In the genomic region with DNA sequence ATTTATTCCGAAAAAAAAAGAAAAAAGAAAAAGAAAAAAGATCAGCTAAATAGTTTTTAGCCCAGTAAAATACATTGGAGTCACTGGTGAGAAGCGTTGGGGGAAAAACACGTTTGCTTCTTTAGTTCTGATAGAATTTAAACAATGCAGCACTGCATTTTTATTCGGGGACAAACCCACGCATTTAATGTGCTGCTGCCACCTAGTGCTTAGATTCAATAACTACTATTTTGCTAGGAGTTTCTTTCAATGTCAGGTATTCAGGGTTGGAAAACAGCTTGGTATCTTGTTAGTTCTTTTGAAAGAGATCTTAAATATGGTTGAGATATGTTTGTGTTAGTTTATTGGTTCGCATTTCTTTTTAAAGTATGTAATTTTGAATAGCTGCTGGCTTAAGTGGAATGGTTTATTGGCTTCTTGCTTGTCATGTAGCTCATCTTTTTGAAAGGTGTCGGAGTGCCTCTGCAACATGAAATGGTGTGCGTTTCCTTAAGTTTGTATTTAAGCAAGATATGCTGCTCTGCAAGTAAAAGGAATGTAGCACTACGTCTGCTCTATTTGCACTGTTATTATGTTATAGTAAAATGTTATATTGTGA, we compare ENCODE assay signal across 8 cellular contexts. TPM values are rescaled to one million over a fixed set of nuclear protein-coding genes. Genes with fewer than 3 reads are reported as not detected.
A peak's percentile ranks its signal among the peaks of the same experiment; 100 is the strongest.
DNase-seq lines count a peak whose midpoint lies in the region; ATAC-seq, FAIRE-seq and TF ChIP-seq lines count a peak whose summit lies in the region.

No MANE protein-coding gene starts in this region.

- H3K4me1 ChIP-seq in BE2C (no peaks in the 10 kb centered on the region), NT2/D1 (ENCODE audit: insufficient read depth, insufficient read length) (no peaks in the 10 kb centered on the region), body of pancreas (peaks cover 2% of the 10 kb centered on the region), stomach (no peaks in the 10 kb centered on the region)

- DNase-seq in BE2C: peak; percentile 17
- no peak for DNase-seq in GM12892 (ENCODE audit: insufficient read length)
- DNase-seq in HTR-8/SVneo (ENCODE audit: insufficient read length, low spot score): peak; percentile 39
- peak; percentile 6 for DNase-seq in NT2/D1 (ENCODE audit: low read depth, low spot score)
- DNase-seq in body of pancreas: peak; percentile 19 to 26 (median 20)
- peak; percentile 19 for DNase-seq in kidney glomerular epithelial cell (lab: John Stamatoyannopoulos, UW)
- DNase-seq in stomach: no peak
- no peak for DNase-seq in lower leg skin (ENCODE audit: low spot score in 2 of 2)

- FAIRE-seq in GM12892 (lab: Jason Lieb, UNC): peak; percentile 68
- peak; percentile 31 for FAIRE-seq in HTR-8/SVneo (lab: Jason Lieb, UNC)

- WGBS in body of pancreas, 2 donors: 23% methylated on average over 9 of the region's 9 CpGs
- WGBS in stomach, 5 donors: 22 to 26% (median 25%) methylated on average over 9 of the region's 9 CpGs
- WGBS in lower leg skin, 2 donors: 30% methylated on average over 9 of the region's 9 CpGs

- no peak overlapping the region for H3K9ac ChIP-seq in NT2/D1 (ENCODE audit: insufficient read length, low read depth)

- intact Hi-C loops in body of pancreas (cut with DNase I): no loop called here
- intact Hi-C loops in stomach (cut with DNase I; ENCODE audit: low total_unique reads): loop anchor here (10.0 kb wide), 1 partner anchor 453 kb away; the partner anchor contains the start of gene SLC17A6
- intact Hi-C loops in lower leg skin (cut with DNase I; ENCODE audit: low total_unique reads): no loop called here

- H3K27ac ChIP-seq in body of pancreas (no peak overlapping the region), stomach (no peak overlapping the region)

- no peaks in the 10 kb centered on the region for H3K27me3 ChIP-seq in BE2C
- no peaks in the 10 kb centered on the region for H3K27me3 ChIP-seq in NT2/D1 (ENCODE audit: insufficient read depth, insufficient read length)
- no peaks in the 10 kb centered on the region for H3K27me3 ChIP-seq in body of pancreas
- H3K27me3 ChIP-seq in stomach: no peaks in the 10 kb centered on the region

- H3K36me3 ChIP-seq in BE2C: no peaks in the 10 kb centered on the region
- no peaks in the 10 kb centered on the region for H3K36me3 ChIP-seq in NT2/D1 (ENCODE audit: insufficient read depth, insufficient read length, low read length)
- H3K36me3 ChIP-seq in body of pancreas (replicated peaks in 1 of 2; ENCODE audit: insufficient read depth in 1 of 2, low read depth in 2 of 2): no peaks in the 10 kb centered on the region
- H3K36me3 ChIP-seq in stomach: no peaks in the 10 kb centered on the region

- TF ChIP-seq CTCF in BE2C (IDR thresholded peaks at IDR 0.05; ENCODE audit: low read depth, low read length): peak; percentile 56
- peak; percentile 42 to 79 (median 71) for TF ChIP-seq CTCF in body of pancreas (IDR thresholded peaks at IDR 0.05)
- TF ChIP-seq CTCF in stomach (IDR thresholded peaks at IDR 0.05): peak in 5 of 7 experiments; percentile 16 to 60 (median 47)
- TF ChIP-seq CTCF in lower leg skin (IDR thresholded peaks at IDR 0.05): no peak

- TF ChIP-seq POLR2A in GM12892 (IDR thresholded peaks at IDR 0.05; ENCODE audit: low read depth, low read length) (no peak), body of pancreas (IDR thresholded peaks at IDR 0.05) (no peak), stomach (IDR thresholded peaks at IDR 0.05) (no peak), lower leg skin (IDR thresholded peaks at IDR 0.05) (no peak)

- ATAC-seq in body of pancreas: peak; percentile 76

- no peak for TF ChIP-seq EP300 in stomach (IDR thresholded peaks at IDR 0.05)

- no peaks in the 10 kb centered on the region for H3K9me3 ChIP-seq in BE2C
- no peaks in the 10 kb centered on the region for H3K9me3 ChIP-seq in NT2/D1 (ENCODE audit: insufficient read depth, low read length)
- H3K9me3 ChIP-seq in body of pancreas: peaks cover 0 to 5% (median 0%) of the 10 kb centered on the region in 3 donors
- H3K9me3 ChIP-seq in stomach: peaks cover 0 to 6% (median 0%) of the 10 kb centered on the region in 4 donors

- H3K4me3 ChIP-seq in BE2C (ENCODE audit: low read depth, low read length) (no peak overlapping the region), NT2/D1 (ENCODE audit: insufficient read length, low read depth) (no peak overlapping the region), body of pancreas (no peak overlapping the region), stomach (no peak overlapping the region), lower leg skin (ENCODE audit: low read depth, poor library complexity, severe bottlenecking) (no peak overlapping the region)

RNA-seq across cellular contexts. Expression of gene SVIP, which starts 41.9 kb away (rescaled TPM):
- 7.0 TPM for polyA plus RNA-seq in BE2C (2012; ENCODE audit: insufficient read depth, insufficient read length, low read depth)
- 51.4 TPM for polyA plus RNA-seq in GM12892 (2012; ENCODE audit: missing spikeins)
- total RNA-seq in body of pancreas: 10 to 100 TPM in 1 of 2 donors, 1 to 10 TPM in 1; 9.9 to 11.5 TPM
- 10 to 100 TPM in 2 of 5 donors, 1 to 10 TPM in 3; 3.5 to 34.3 (median 8.9) TPM for total RNA-seq in stomach
- polyA plus RNA-seq in stomach: 10 to 100 TPM; 10.7 to 20.6 (median 17.7) TPM
- total RNA-seq in lower leg skin: 10 to 100 TPM in 1 of 4 donors, 1 to 10 TPM in 3; 7.5 to 16.2 (median 9.5) TPM

Comparison
In these comparisons a context has a peak if more than half of its experiments do, and no peak if none do; other contexts are left out.
1. DNase-seq: peak in BE2C (single experiment), HTR-8/SVneo (single experiment), NT2/D1 (single experiment), body of pancreas (4 of 4) and kidney glomerular epithelial cell (single experiment); none in GM12892 (single experiment), stomach (single experiment) and lower leg skin (0 of 2).
2. CTCF ChIP-seq: peak in BE2C (single experiment), body of pancreas (7 of 7) and stomach (5 of 7); none in lower leg skin (0 of 3).